13 cellular contexts compared by ENCODE assay signal in the genomic region with DNA sequence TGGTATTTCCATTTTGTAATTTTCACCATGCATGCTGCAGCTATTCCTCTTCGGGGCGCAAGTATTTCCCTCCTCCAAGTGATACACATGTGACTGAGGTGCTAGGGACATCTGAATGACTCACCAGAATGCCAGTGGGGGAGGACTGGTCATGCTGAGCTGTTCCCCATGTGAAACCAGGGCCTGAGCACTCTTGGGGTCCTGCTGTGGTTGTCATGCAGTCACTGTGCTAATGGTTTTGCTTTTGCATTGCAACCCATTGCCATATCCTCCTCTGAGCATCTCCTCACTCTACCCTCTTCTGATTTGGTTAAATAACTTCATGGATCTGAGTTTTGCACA. TPM values are rescaled to one million over a fixed set of nuclear protein-coding genes. Genes with fewer than 3 reads are reported as not detected.
DNase-seq lines count a peak whose midpoint lies in the region; ATAC-seq lines count a peak whose summit lies in the region.
"Had no signal": no experiment of that assay in that cellular context is flagged by ENCODE, and none has a peak within 500 bp of the region (broad histone marks: within the 10 kb centered on the region; RNA-seq: fewer than 3 reads in every experiment).

No MANE protein-coding gene starts in this region.

- ATAC-seq in activated T-cell treated with anti-CD3 and anti-CD28 coated beads, Interleukin-2, amount 50 U/mL, for 4 hours, result no peak
- ATAC-seq in HG03159 (IDR thresholded peaks at IDR 0.05; ENCODE audit: unreplicated experiment) (peak; percentile 43), GM21447 (IDR thresholded peaks at IDR 0.05; ENCODE audit: unreplicated experiment) (no peak)
- ATAC-seq in stimulated activated effector memory CD8-positive, alpha-beta T cell treated with anti-CD3 and anti-CD28 coated beads, Interleukin-12 subunit alpha, Interleukin-12 subunit beta, amount 100 ng/mL, for 72 hours, result no peak

- peaks cover 91% of the 10 kb centered on the region for H3K36me3 Mint-ChIP-seq in activated T-cell treated with anti-CD3 and anti-CD28 coated beads, Interleukin-2, amount 50 U/mL, for 4 hours (ENCODE audit: insufficient read depth)
- peaks cover 98% of the 10 kb centered on the region for H3K36me3 Mint-ChIP-seq in activated T-helper 2 cell treated with anti-CD3 and anti-CD28 coated beads, Interferon-gamma antibody, Interleukin-2, Interleukin-4, amounts not matched to agents 10 μg/mL and 5 μg/mL and 100 μg/mL, durations not matched to agents 14 hours and 24 hours and 36 hours (ENCODE audit: low read depth)
- peaks cover 100% of the 10 kb centered on the region for H3K36me3 Mint-ChIP-seq in stimulated activated effector memory CD8-positive, alpha-beta T cell treated with anti-CD3 and anti-CD28 coated beads, Interleukin-12 subunit alpha, Interleukin-12 subunit beta, amount 100 ng/mL, for 72 hours
- H3K36me3 Mint-ChIP-seq: memory B cell had no signal

- no peaks in the 10 kb centered on the region for H3K9me3 Mint-ChIP-seq in activated T-cell treated with anti-CD3 and anti-CD28 coated beads, Interleukin-2, amount 50 U/mL, for 4 hours
- no peaks in the 10 kb centered on the region for H3K9me3 Mint-ChIP-seq in activated T-helper 2 cell treated with anti-CD3 and anti-CD28 coated beads, Interferon-gamma antibody, Interleukin-2, Interleukin-4, amounts not matched to agents 10 μg/mL and 5 μg/mL and 100 μg/mL, durations not matched to agents 14 hours and 24 hours and 36 hours
- H3K9me3 Mint-ChIP-seq in stimulated activated effector memory CD8-positive, alpha-beta T cell treated with anti-CD3 and anti-CD28 coated beads, Interleukin-12 subunit alpha, Interleukin-12 subunit beta, amount 100 ng/mL, for 72 hours, result no peaks in the 10 kb centered on the region
- H3K9me3 Mint-ChIP-seq: memory B cell had no signal

- peak overlapping the region; percentile 37 for H3K4me3 Mint-ChIP-seq in activated T-cell treated with anti-CD3 and anti-CD28 coated beads, Interleukin-2, amount 50 U/mL, for 4 hours
- H3K4me3 Mint-ChIP-seq in activated T-helper 2 cell treated with anti-CD3 and anti-CD28 coated beads, Interferon-gamma antibody, Interleukin-2, Interleukin-4, amounts not matched to agents 10 μg/mL and 5 μg/mL and 100 μg/mL, durations not matched to agents 14 hours and 24 hours and 36 hours (ENCODE audit: low read depth), result peak overlapping the region; percentile 61
- peak overlapping the region; percentile 60 for H3K4me3 Mint-ChIP-seq in stimulated activated effector memory CD8-positive, alpha-beta T cell treated with anti-CD3 and anti-CD28 coated beads, Interleukin-12 subunit alpha, Interleukin-12 subunit beta, amount 100 ng/mL, for 72 hours

- no peaks in the 10 kb centered on the region for H3K27me3 Mint-ChIP-seq in activated T-cell treated with anti-CD3 and anti-CD28 coated beads, Interleukin-2, amount 50 U/mL, for 4 hours (ENCODE audit: low read depth)
- no peaks in the 10 kb centered on the region for H3K27me3 Mint-ChIP-seq in activated T-helper 2 cell treated with anti-CD3 and anti-CD28 coated beads, Interferon-gamma antibody, Interleukin-2, Interleukin-4, amounts not matched to agents 10 μg/mL and 5 μg/mL and 100 μg/mL, durations not matched to agents 14 hours and 24 hours and 36 hours (ENCODE audit: low read depth)

- no peak for DNase-seq in activated T-cell treated with anti-CD3 and anti-CD28 coated beads, Interleukin-2, amount 50 U/mL, for 4 hours
- DNase-seq in activated T-cell treated with anti-CD3 and anti-CD28 coated beads, Interleukin-2, amount 50 U/mL, for 1 hour, result no peak
- no peak for DNase-seq in activated T-helper 2 cell treated with anti-CD3 and anti-CD28 coated beads, Interferon-gamma antibody, Interleukin-2, Interleukin-4, amounts not matched to agents 10 μg/mL and 5 μg/mL and 100 μg/mL, durations not matched to agents 14 hours and 24 hours and 36 hours (ENCODE audit: low spot score)
- DNase-seq in stimulated activated effector memory CD8-positive, alpha-beta T cell treated with anti-CD3 and anti-CD28 coated beads, Interleukin-12 subunit alpha, Interleukin-12 subunit beta, amount 100 ng/mL, for 72 hours (ENCODE audit: low spot score in 2 of 2), result peak in 1 of 2 donors; percentile 75
- no peak for DNase-seq in NCI-H2107 (lab: John Stamatoyannopoulos, UW)
- no peak for DNase-seq in hypothalamus (lab: John Stamatoyannopoulos, UW)
- DNase-seq: NCI-H1105 treated with DMSO at 0.1 percent for 48 hours, NCI-H524, ovary had no signal

- intact Hi-C loops in activated T-helper 2 cell treated with anti-CD3 and anti-CD28 coated beads, Interferon-gamma antibody, Interleukin-2, Interleukin-4, amounts not matched to agents 10 μg/mL and 5 μg/mL and 100 μg/mL, durations not matched to agents 14 hours and 24 hours and 36 hours (cut with micrococcal nuclease), result loop anchor here (5.0 kb wide), 1 partner anchor 183 kb away; no protein-coding TSS in a partner anchor

- peaks cover 97% of the 10 kb centered on the region for H3K4me1 Mint-ChIP-seq in activated T-cell treated with anti-CD3 and anti-CD28 coated beads, Interleukin-2, amount 50 U/mL, for 4 hours (ENCODE audit: low read depth)
- H3K4me1 Mint-ChIP-seq in activated T-helper 2 cell treated with anti-CD3 and anti-CD28 coated beads, Interferon-gamma antibody, Interleukin-2, Interleukin-4, amounts not matched to agents 10 μg/mL and 5 μg/mL and 100 μg/mL, durations not matched to agents 14 hours and 24 hours and 36 hours (ENCODE audit: low read depth), result peaks cover 90% of the 10 kb centered on the region
- peaks cover 95% of the 10 kb centered on the region for H3K4me1 Mint-ChIP-seq in stimulated activated effector memory CD8-positive, alpha-beta T cell treated with anti-CD3 and anti-CD28 coated beads, Interleukin-12 subunit alpha, Interleukin-12 subunit beta, amount 100 ng/mL, for 72 hours

- peak overlapping the region; percentile 93 for H3K27ac Mint-ChIP-seq in activated T-helper 2 cell treated with anti-CD3 and anti-CD28 coated beads, Interferon-gamma antibody, Interleukin-2, Interleukin-4, amounts not matched to agents 10 μg/mL and 5 μg/mL and 100 μg/mL, durations not matched to agents 14 hours and 24 hours and 36 hours
- peak overlapping the region; percentile 86 for H3K27ac Mint-ChIP-seq in stimulated activated effector memory CD8-positive, alpha-beta T cell treated with anti-CD3 and anti-CD28 coated beads, Interleukin-12 subunit alpha, Interleukin-12 subunit beta, amount 100 ng/mL, for 72 hours

RNA-seq across cellular contexts. Expression of a gene that starts 35.2 kb away (rescaled TPM):
- total RNA-seq in activated T-cell treated with anti-CD3 and anti-CD28 coated beads, Interleukin-2, amount 50 U/mL, for 4 hours, result 100 to 1,000 TPM; 227 to 260 (median 249) TPM
- total RNA-seq in activated T-helper 2 cell treated with anti-CD3 and anti-CD28 coated beads, Interferon-gamma antibody, Interleukin-2, Interleukin-4, amounts not matched to agents 10 μg/mL and 5 μg/mL and 100 μg/mL, durations not matched to agents 14 hours and 24 hours and 36 hours, result 313 and 319 TPM in 2 replicates

RNA-seq across cellular contexts. Expression of a gene that starts 49.7 kb away (rescaled TPM):
- under 1 TPM; 0.18 to 0.25 (median 0.22) TPM for total RNA-seq in activated T-cell treated with anti-CD3 and anti-CD28 coated beads, Interleukin-2, amount 50 U/mL, for 4 hours
- 0.23 and 0.30 TPM in 2 replicates for total RNA-seq in activated T-helper 2 cell treated with anti-CD3 and anti-CD28 coated beads, Interferon-gamma antibody, Interleukin-2, Interleukin-4, amounts not matched to agents 10 μg/mL and 5 μg/mL and 100 μg/mL, durations not matched to agents 14 hours and 24 hours and 36 hours
- total RNA-seq: cerebellum, ovary had no signal

RNA-seq across cellular contexts. Expression of a gene that starts 50.1 kb away (rescaled TPM):
- total RNA-seq in activated T-cell treated with anti-CD3 and anti-CD28 coated beads, Interleukin-2, amount 50 U/mL, for 4 hours, result 100 to 1,000 TPM; 160 to 191 (median 175) TPM
- total RNA-seq in activated T-helper 2 cell treated with anti-CD3 and anti-CD28 coated beads, Interferon-gamma antibody, Interleukin-2, Interleukin-4, amounts not matched to agents 10 μg/mL and 5 μg/mL and 100 μg/mL, durations not matched to agents 14 hours and 24 hours and 36 hours, result 171 and 182 TPM in 2 replicates
